ENCODE assay signal across 8 cellular contexts in the genomic region with DNA sequence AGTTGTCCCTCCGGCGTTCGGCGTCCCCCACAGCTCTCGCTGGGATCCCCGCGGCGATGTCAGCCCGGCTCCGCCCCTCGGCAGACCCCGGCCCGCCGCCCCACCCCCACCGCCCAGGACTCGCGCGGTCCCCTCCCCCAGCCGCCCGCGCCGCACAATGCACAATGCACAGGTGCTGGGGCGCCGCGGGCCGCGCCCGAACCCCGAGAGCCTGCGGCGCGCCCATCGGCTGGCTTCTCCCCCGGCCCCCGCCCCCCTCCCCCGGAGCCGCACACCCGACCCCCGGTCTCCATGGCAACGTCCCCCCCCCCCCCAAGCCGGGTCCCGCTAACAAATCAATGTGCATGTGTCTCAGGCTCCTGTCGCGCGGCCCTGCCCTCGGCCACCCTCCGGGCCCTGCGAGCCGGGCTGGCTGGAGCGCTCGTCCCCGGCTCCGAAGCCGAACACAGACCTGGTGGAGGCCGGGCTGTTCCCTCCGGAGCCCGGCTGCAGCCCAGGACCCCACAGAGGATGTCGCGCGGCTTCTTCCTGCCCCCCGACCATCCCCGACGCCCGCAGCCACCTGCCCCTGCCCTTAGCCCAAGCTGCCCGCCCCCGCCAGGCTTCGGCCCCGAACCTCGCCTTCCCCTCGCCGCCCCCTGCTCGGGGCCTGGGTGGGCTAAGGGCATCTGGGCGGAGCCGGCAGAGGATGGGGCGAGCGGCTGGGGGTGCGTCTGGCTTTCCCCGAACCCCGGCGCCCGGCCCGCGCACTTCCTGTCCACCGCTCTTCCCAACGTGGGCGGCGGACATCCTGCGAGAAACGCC. TPM values are rescaled to one million over a fixed set of nuclear protein-coding genes. Genes with fewer than 3 reads are reported as not detected.
DNase-seq lines count a peak whose midpoint lies in the region; ATAC-seq, FAIRE-seq and TF ChIP-seq lines count a peak whose summit lies in the region.

No MANE protein-coding gene starts in this region.

- H3K4me1 ChIP-seq in HUES6 (ENCODE audit: control insufficient read depth, insufficient read depth, low read length) (peaks cover 54% of the 10 kb centered on the region), thoracic aorta (ENCODE audit: control insufficient read depth in 1 of 2, low read depth in 2 of 2) (peaks cover 27 to 54% of the 10 kb centered on the region in 2 donors)

- peaks cover 4% of the 10 kb centered on the region for H3K9me3 Mint-ChIP-seq in activated CD4-positive, alpha-beta T cell treated with anti-CD3 and anti-CD28 coated beads, Interleukin-2, amount 10 ng/mL, durations not matched to agents 24 days and 14 days
- no peaks in the 10 kb centered on the region for H3K9me3 Mint-ChIP-seq in activated CD4-positive, alpha-beta T cell treated with anti-CD3 and anti-CD28 coated beads, Interleukin-2, amount 10 ng/mL, durations not matched to agents 7 days and 5 days

- DNase-seq in activated CD4-positive, alpha-beta T cell treated with anti-CD3 and anti-CD28 coated beads, Interleukin-2, amount 10 ng/mL, durations not matched to agents 24 days and 14 days, result peak; percentile 70
- DNase-seq in activated CD4-positive, alpha-beta T cell treated with anti-CD3 and anti-CD28 coated beads, Interleukin-2, amount 10 ng/mL, durations not matched to agents 7 days and 5 days, result no peak
- peak; percentile 33 to 45 for DNase-seq in activated T-cell treated with anti-CD3 and anti-CD28 coated beads, Interleukin-2, amount 50 U/mL, for 48 hours
- DNase-seq in thoracic aorta (ENCODE audit: low spot score) (no peak), GM19239 (ENCODE audit: insufficient read length, low spot score) (no peak), NCI-H226 (no peak)

- intact Hi-C loops in activated CD4-positive, alpha-beta T cell treated with anti-CD3 and anti-CD28 coated beads, Interleukin-2, amount 10 ng/mL, durations not matched to agents 24 days and 14 days (cut with micrococcal nuclease), result loop anchor here (1.0 to 5.0 kb wide), 5 partner anchors 13 to 240 kb away; a partner anchor contains a TSS

- H3K36me3 Mint-ChIP-seq in activated CD4-positive, alpha-beta T cell treated with anti-CD3 and anti-CD28 coated beads, Interleukin-2, amount 10 ng/mL, durations not matched to agents 24 days and 14 days (ENCODE audit: low read depth), result peaks cover 27% of the 10 kb centered on the region
- H3K36me3 Mint-ChIP-seq in activated CD4-positive, alpha-beta T cell treated with anti-CD3 and anti-CD28 coated beads, Interleukin-2, amount 10 ng/mL, durations not matched to agents 7 days and 5 days (ENCODE audit: low read depth), result peaks cover 9% of the 10 kb centered on the region

- peak overlapping the region; percentile 69 for H3K4me3 Mint-ChIP-seq in activated CD4-positive, alpha-beta T cell treated with anti-CD3 and anti-CD28 coated beads, Interleukin-2, amount 10 ng/mL, durations not matched to agents 24 days and 14 days
- H3K4me3 Mint-ChIP-seq in activated CD4-positive, alpha-beta T cell treated with anti-CD3 and anti-CD28 coated beads, Interleukin-2, amount 10 ng/mL, durations not matched to agents 7 days and 5 days, result no peak overlapping the region

- peaks cover 36% of the 10 kb centered on the region for H3K27me3 Mint-ChIP-seq in activated CD4-positive, alpha-beta T cell treated with anti-CD3 and anti-CD28 coated beads, Interleukin-2, amount 10 ng/mL, durations not matched to agents 24 days and 14 days
- H3K27me3 Mint-ChIP-seq in activated CD4-positive, alpha-beta T cell treated with anti-CD3 and anti-CD28 coated beads, Interleukin-2, amount 10 ng/mL, durations not matched to agents 7 days and 5 days, result peaks cover 49% of the 10 kb centered on the region

- H3K27ac Mint-ChIP-seq in activated CD4-positive, alpha-beta T cell treated with anti-CD3 and anti-CD28 coated beads, Interleukin-2, amount 10 ng/mL, durations not matched to agents 24 days and 14 days, result no peak overlapping the region
- no peak overlapping the region for H3K27ac Mint-ChIP-seq in activated CD4-positive, alpha-beta T cell treated with anti-CD3 and anti-CD28 coated beads, Interleukin-2, amount 10 ng/mL, durations not matched to agents 7 days and 5 days

- no peak for FAIRE-seq in GM19239 (lab: Jason Lieb, UNC)

- H3K9me3 ChIP-seq in HUES6 (ENCODE audit: control insufficient read depth, insufficient read depth, low read depth, low read length) (no peaks in the 10 kb centered on the region), iPS-18c (ENCODE audit: control insufficient read depth, insufficient read depth, low read length) (no peaks in the 10 kb centered on the region), thoracic aorta (no peaks in the 10 kb centered on the region)

- CTCF ChIA-PET in activated CD4-positive, alpha-beta T cell treated with anti-CD3 and anti-CD28 coated beads, Interleukin-2, amount 10 ng/mL, durations not matched to agents 7 days and 5 days (lab: Charles Lee), result interaction anchor here (0.8 to 22.3 kb wide), 6 partner anchors 10 to 211 kb away, joined by 3 to 257 read pairs (median 4); a partner anchor contains a TSS

- H3K4me3 ChIP-seq in HUES6 (ENCODE audit: low read depth, low read length) (peak overlapping the region; percentile 51), iPS-18c (ENCODE audit: insufficient read depth, low read depth, low read length) (peak overlapping the region; percentile 38; the same call in 1 of the 2 replicates), thoracic aorta (peak overlapping the region; percentile 90)

- H3K4me1 Mint-ChIP-seq in activated CD4-positive, alpha-beta T cell treated with anti-CD3 and anti-CD28 coated beads, Interleukin-2, amount 10 ng/mL, durations not matched to agents 24 days and 14 days, result peaks cover 30% of the 10 kb centered on the region
- H3K4me1 Mint-ChIP-seq in activated CD4-positive, alpha-beta T cell treated with anti-CD3 and anti-CD28 coated beads, Interleukin-2, amount 10 ng/mL, durations not matched to agents 7 days and 5 days, result peaks cover 29% of the 10 kb centered on the region

- POLR2A ChIA-PET in activated CD4-positive, alpha-beta T cell treated with anti-CD3 and anti-CD28 coated beads, Interleukin-2, amount 10 ng/mL, durations not matched to agents 7 days and 5 days (lab: Charles Lee), result interaction anchor here (1.0 kb wide), 1 partner anchor 41 kb away, joined by 6 read pairs; a partner anchor contains a TSS

- ATAC-seq in thoracic aorta (ENCODE audit: insufficient number of reproducible peaks, low FRiP score, low read depth), result no peak

- H3K27ac ChIP-seq in HUES6 (ENCODE audit: low read depth, low read length), result no peak overlapping the region
- no peak overlapping the region for H3K27ac ChIP-seq in thoracic aorta

- H3K9ac ChIP-seq in HUES6 (ENCODE audit: low read length), result no peak overlapping the region

- peaks cover 92% of the 10 kb centered on the region for H3K27me3 ChIP-seq in HUES6 (ENCODE audit: control insufficient read depth, insufficient read depth, low read length)
- peaks cover 48% of the 10 kb centered on the region for H3K27me3 ChIP-seq in thoracic aorta (replicated peaks; ENCODE audit: insufficient read depth)

- TF ChIP-seq CTCF in thoracic aorta (IDR thresholded peaks at IDR 0.05), result no peak

- H3K36me3 ChIP-seq in HUES6 (ENCODE audit: control insufficient read depth, insufficient read depth, low read length), result no peaks in the 10 kb centered on the region
- no peaks in the 10 kb centered on the region for H3K36me3 ChIP-seq in thoracic aorta

RNA-seq across cellular contexts. Expression of a gene that starts 0.8 kb away (rescaled TPM):
- 9.4 TPM in 2 replicates for total RNA-seq in activated CD4-positive, alpha-beta T cell treated with anti-CD3 and anti-CD28 coated beads, Interleukin-2, amount 10 ng/mL, durations not matched to agents 24 days and 14 days
- 1 to 10 TPM; 4.3 to 6.4 TPM for total RNA-seq in activated CD4-positive, alpha-beta T cell treated with anti-CD3 and anti-CD28 coated beads, Interleukin-2, amount 10 ng/mL, durations not matched to agents 7 days and 5 days
- 1 to 10 TPM in 1 of 2 donors, under 1 TPM in 1; 0.71 to 7.4 TPM for total RNA-seq in thoracic aorta

RNA-seq across cellular contexts. Expression of a gene that starts 19.7 kb away (rescaled TPM):
- total RNA-seq in activated CD4-positive, alpha-beta T cell treated with anti-CD3 and anti-CD28 coated beads, Interleukin-2, amount 10 ng/mL, durations not matched to agents 24 days and 14 days, result 7.5 and 8.2 TPM in 2 replicates
- total RNA-seq in activated CD4-positive, alpha-beta T cell treated with anti-CD3 and anti-CD28 coated beads, Interleukin-2, amount 10 ng/mL, durations not matched to agents 7 days and 5 days, result 1 to 10 TPM; 4.6 to 5.5 TPM
- total RNA-seq in thoracic aorta, result under 1 TPM in 1 of 2 donors, not detected in 1; 0.14 TPM

RNA-seq across cellular contexts. Expression of a gene that starts 41.5 kb away (rescaled TPM):
- 18.5 and 19.4 TPM in 2 replicates for total RNA-seq in activated CD4-positive, alpha-beta T cell treated with anti-CD3 and anti-CD28 coated beads, Interleukin-2, amount 10 ng/mL, durations not matched to agents 24 days and 14 days
- 10 to 100 TPM; 35.0 TPM for total RNA-seq in activated CD4-positive, alpha-beta T cell treated with anti-CD3 and anti-CD28 coated beads, Interleukin-2, amount 10 ng/mL, durations not matched to agents 7 days and 5 days
- total RNA-seq in thoracic aorta, result 10 to 100 TPM in 1 of 2 donors, 1 to 10 TPM in 1; 6.2 to 10.4 TPM

Comparison
In these comparisons a context has a peak if more than half of its experiments do, and no peak if none do; other contexts are left out.
1. DNase-seq: peak in activated CD4-positive, alpha-beta T cell treated with anti-CD3 and anti-CD28 coated beads, Interleukin-2, amount 10 ng/mL, durations not matched to agents 24 days and 14 days (single experiment) and activated T-cell treated with anti-CD3 and anti-CD28 coated beads, Interleukin-2, amount 50 U/mL, for 48 hours (2 of 2); none in activated CD4-positive, alpha-beta T cell treated with anti-CD3 and anti-CD28 coated beads, Interleukin-2, amount 10 ng/mL, durations not matched to agents 7 days and 5 days (single experiment), thoracic aorta (single experiment), GM19239 (single experiment) and NCI-H226 (single experiment).
2. H3K4me3 ChIP-seq: peak in every context shown above with its lines; median percentile 90 in thoracic aorta; 51 in HUES6; 38 in iPS-18c.